ENCODE assay signal across 9 cellular contexts in genomic region chr7:112080441-112080840, GRCh38.
A peak's percentile ranks its signal among the peaks of the same experiment; 100 is the strongest.
DNase-seq lines count a peak whose midpoint lies in the region; ATAC-seq, FAIRE-seq and TF ChIP-seq lines count a peak whose summit lies in the region.
"Had no signal": no experiment of that assay in that cellular context is flagged by ENCODE, and none has a peak within 500 bp of the region (broad histone marks: within the 10 kb centered on the region; RNA-seq: fewer than 3 reads in every experiment).

No MANE protein-coding gene starts in this region.

- H3K27ac ChIP-seq in caudate nucleus (ENCODE audit: low read depth, low read length) = peak overlapping the region; percentile 2

- no peak for TF ChIP-seq CTCF in GM12864 (IDR thresholded peaks at IDR 0.05; ENCODE audit: low read depth, low read length, missing control alignments)
- TF ChIP-seq CTCF in mucosa of descending colon (IDR thresholded peaks at IDR 0.05) = no peak

- DNase-seq in GM12864 (ENCODE audit: low read depth) (peak; percentile 83), H54 (ENCODE audit: insufficient read length, low spot score) (peak; percentile 7), LoVo (ENCODE audit: low spot score) (peak; percentile 28), caudate nucleus (lab: John Stamatoyannopoulos, UW) (no peak), mucosa of descending colon (peak in 1 of 3 donors; percentile 17), posterior cingulate gyrus (no peak)
- DNase-seq in activated CD8-positive, alpha-beta memory T cell treated with anti-CD3 and anti-CD28 coated beads for 24 hours = no peak
- DNase-seq in activated CD8-positive, alpha-beta memory T cell treated with anti-CD3 and anti-CD28 coated beads, Interleukin-2, amount 10 ng/mL, durations not matched to agents 7 days and 5 days = no peak
- DNase-seq: naive thymus-derived CD8-positive, alpha-beta T cell had no signal

- no peaks in the 10 kb centered on the region for H3K9me3 Mint-ChIP-seq in activated CD8-positive, alpha-beta memory T cell treated with anti-CD3 and anti-CD28 coated beads, Interleukin-2, amount 10 ng/mL, durations not matched to agents 7 days and 5 days (ENCODE audit: low read depth)
- H3K9me3 Mint-ChIP-seq: naive thymus-derived CD8-positive, alpha-beta T cell had no signal

- H3K9me3 ChIP-seq in mucosa of descending colon = no peaks in the 10 kb centered on the region

- no peaks in the 10 kb centered on the region for H3K36me3 ChIP-seq in mucosa of descending colon (ENCODE audit: low read depth)

- peaks cover 31% of the 10 kb centered on the region for H3K27me3 Mint-ChIP-seq in activated CD8-positive, alpha-beta memory T cell treated with anti-CD3 and anti-CD28 coated beads, Interleukin-2, amount 10 ng/mL, durations not matched to agents 7 days and 5 days

- H3K4me3 ChIP-seq in GM12864 (ENCODE audit: low read depth, low read length) (no peak overlapping the region), mucosa of descending colon (no peak overlapping the region)

- H3K4me1 Mint-ChIP-seq in activated CD8-positive, alpha-beta memory T cell treated with anti-CD3 and anti-CD28 coated beads, Interleukin-2, amount 10 ng/mL, durations not matched to agents 7 days and 5 days = peaks cover 16% of the 10 kb centered on the region

- CTCF ChIA-PET in activated CD8-positive, alpha-beta memory T cell treated with anti-CD3 and anti-CD28 coated beads, Interleukin-2, amount 10 ng/mL, durations not matched to agents 7 days and 5 days (lab: Charles Lee) = no interaction called here

- no peak for TF ChIP-seq POLR2A in H54 (IDR thresholded peaks at IDR 0.05; ENCODE audit: low read depth, low read length)

- ATAC-seq in mucosa of descending colon = peak; percentile 58
- no peak for ATAC-seq in activated CD8-positive, alpha-beta memory T cell treated with anti-CD3 and anti-CD28 coated beads, Interleukin-2, amount 10 ng/mL, durations not matched to agents 7 days and 5 days

- no peak overlapping the region for H3K27ac Mint-ChIP-seq in activated CD8-positive, alpha-beta memory T cell treated with anti-CD3 and anti-CD28 coated beads, Interleukin-2, amount 10 ng/mL, durations not matched to agents 7 days and 5 days

- no peak overlapping the region for H3K4me3 Mint-ChIP-seq in activated CD8-positive, alpha-beta memory T cell treated with anti-CD3 and anti-CD28 coated beads, Interleukin-2, amount 10 ng/mL, durations not matched to agents 7 days and 5 days

- intact Hi-C loops in mucosa of descending colon (cut with DNase I, micrococcal nuclease) (no loop called here), posterior cingulate gyrus (cut with DNase I) (no loop called here)

- no peaks in the 10 kb centered on the region for H3K36me3 Mint-ChIP-seq in activated CD8-positive, alpha-beta memory T cell treated with anti-CD3 and anti-CD28 coated beads, Interleukin-2, amount 10 ng/mL, durations not matched to agents 7 days and 5 days
- H3K36me3 Mint-ChIP-seq: naive thymus-derived CD8-positive, alpha-beta T cell had no signal

- FAIRE-seq in H54 (lab: Jason Lieb, UNC) = peak; percentile 94

- no peaks in the 10 kb centered on the region for H3K4me1 ChIP-seq in mucosa of descending colon (ENCODE audit: low read depth)

Comparison
In these comparisons a context has a peak if more than half of its experiments do, and no peak if none do; other contexts are left out.
1. DNase-seq: peak in GM12864 (single experiment), H54 (single experiment) and LoVo (single experiment); none in caudate nucleus (0 of 61), activated CD8-positive, alpha-beta memory T cell treated with anti-CD3 and anti-CD28 coated beads for 24 hours (single experiment), activated CD8-positive, alpha-beta memory T cell treated with anti-CD3 and anti-CD28 coated beads, Interleukin-2, amount 10 ng/mL, durations not matched to agents 7 days and 5 days (single experiment) and posterior cingulate gyrus (0 of 10).